Comparison of ENCODE assay signal across 1 cellular context in the genomic region with DNA sequence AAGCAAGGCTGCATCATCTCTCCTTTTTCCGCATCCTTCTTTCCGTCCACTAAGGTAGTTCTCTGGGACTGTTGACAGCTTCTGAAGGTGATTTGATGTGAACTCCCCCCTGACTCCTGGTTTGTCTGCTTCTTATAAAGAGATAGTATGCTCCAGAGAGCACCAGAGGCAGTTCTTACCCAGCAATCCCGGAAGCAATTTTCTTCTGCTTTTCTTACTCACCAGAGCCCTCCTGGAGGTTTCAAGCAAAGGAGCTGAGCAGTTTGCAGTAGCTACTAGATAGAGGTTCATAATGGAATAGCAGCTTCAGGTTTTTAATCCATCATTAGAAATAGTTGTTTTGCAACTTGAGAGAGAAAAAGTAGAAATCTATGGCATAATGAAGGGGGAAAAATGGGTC.
TF ChIP-seq lines count a peak whose summit lies in the region.

No MANE protein-coding gene starts in this region.

TF ChIP-seq in HEK293, 187 proteins besides CTCF, POLR2A, EP300 and RAD21 (continued from another document):
- TF ChIP-seq, protein P1, sequence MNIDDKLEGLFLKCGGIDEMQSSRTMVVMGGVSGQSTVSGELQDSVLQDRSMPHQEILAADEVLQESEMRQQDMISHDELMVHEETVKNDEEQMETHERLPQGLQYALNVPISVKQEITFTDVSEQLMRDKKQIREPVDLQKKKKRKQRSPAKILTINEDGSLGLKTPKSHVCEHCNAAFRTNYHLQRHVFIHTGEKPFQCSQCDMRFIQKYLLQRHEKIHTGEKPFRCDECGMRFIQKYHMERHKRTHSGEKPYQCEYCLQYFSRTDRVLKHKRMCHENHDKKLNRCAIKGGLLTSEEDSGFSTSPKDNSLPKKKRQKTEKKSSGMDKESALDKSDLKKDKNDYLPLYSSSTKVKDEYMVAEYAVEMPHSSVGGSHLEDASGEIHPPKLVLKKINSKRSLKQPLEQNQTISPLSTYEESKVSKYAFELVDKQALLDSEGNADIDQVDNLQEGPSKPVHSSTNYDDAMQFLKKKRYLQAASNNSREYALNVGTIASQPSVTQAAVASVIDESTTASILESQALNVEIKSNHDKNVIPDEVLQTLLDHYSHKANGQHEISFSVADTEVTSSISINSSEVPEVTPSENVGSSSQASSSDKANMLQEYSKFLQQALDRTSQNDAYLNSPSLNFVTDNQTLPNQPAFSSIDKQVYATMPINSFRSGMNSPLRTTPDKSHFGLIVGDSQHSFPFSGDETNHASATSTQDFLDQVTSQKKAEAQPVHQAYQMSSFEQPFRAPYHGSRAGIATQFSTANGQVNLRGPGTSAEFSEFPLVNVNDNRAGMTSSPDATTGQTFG (tag by site-specific recombination; IDR thresholded peaks at IDR 0.05; ENCODE audit: borderline replicate concordance) = no peak
- TF ChIP-seq, protein P2, sequence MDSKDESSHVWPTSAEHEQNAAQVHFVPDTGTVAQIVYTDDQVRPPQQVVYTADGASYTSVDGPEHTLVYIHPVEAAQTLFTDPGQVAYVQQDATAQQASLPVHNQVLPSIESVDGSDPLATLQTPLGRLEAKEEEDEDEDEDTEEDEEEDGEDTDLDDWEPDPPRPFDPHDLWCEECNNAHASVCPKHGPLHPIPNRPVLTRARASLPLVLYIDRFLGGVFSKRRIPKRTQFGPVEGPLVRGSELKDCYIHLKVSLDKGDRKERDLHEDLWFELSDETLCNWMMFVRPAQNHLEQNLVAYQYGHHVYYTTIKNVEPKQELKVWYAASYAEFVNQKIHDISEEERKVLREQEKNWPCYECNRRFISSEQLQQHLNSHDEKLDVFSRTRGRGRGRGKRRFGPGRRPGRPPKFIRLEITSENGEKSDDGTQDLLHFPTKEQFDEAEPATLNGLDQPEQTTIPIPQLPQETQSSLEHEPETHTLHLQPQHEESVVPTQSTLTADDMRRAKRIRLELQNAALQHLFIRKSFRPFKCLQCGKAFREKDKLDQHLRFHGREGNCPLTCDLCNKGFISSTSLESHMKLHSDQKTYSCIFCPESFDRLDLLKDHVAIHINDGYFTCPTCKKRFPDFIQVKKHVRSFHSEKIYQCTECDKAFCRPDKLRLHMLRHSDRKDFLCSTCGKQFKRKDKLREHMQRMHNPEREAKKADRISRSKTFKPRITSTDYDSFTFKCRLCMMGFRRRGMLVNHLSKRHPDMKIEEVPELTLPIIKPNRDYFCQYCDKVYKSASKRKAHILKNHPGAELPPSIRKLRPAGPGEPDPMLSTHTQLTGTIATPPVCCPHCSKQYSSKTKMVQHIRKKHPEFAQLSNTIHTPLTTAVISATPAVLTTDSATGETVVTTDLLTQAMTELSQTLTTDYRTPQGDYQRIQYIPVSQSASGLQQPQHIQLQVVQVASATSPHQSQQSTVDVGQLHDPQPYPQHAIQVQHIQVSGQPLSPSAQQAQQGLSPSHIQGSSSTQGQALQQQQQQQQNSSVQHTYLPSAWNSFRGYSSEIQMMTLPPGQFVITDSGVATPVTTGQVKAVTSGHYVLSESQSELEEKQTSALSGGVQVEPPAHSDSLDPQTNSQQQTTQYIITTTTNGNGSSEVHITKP (tag by site-specific recombination; IDR thresholded peaks at IDR 0.05) = peak; percentile 54
- no peak for TF ChIP-seq ZNF433 (tag by site-specific recombination; IDR thresholded peaks at IDR 0.05; ENCODE audit: low read depth)
- TF ChIP-seq BCL11A (tag by site-specific recombination; IDR thresholded peaks at IDR 0.05; ENCODE audit: low read depth) = no peak
- no peak for TF ChIP-seq ZXDB (tag by site-specific recombination; IDR thresholded peaks at IDR 0.05)
- TF ChIP-seq, protein P3, sequence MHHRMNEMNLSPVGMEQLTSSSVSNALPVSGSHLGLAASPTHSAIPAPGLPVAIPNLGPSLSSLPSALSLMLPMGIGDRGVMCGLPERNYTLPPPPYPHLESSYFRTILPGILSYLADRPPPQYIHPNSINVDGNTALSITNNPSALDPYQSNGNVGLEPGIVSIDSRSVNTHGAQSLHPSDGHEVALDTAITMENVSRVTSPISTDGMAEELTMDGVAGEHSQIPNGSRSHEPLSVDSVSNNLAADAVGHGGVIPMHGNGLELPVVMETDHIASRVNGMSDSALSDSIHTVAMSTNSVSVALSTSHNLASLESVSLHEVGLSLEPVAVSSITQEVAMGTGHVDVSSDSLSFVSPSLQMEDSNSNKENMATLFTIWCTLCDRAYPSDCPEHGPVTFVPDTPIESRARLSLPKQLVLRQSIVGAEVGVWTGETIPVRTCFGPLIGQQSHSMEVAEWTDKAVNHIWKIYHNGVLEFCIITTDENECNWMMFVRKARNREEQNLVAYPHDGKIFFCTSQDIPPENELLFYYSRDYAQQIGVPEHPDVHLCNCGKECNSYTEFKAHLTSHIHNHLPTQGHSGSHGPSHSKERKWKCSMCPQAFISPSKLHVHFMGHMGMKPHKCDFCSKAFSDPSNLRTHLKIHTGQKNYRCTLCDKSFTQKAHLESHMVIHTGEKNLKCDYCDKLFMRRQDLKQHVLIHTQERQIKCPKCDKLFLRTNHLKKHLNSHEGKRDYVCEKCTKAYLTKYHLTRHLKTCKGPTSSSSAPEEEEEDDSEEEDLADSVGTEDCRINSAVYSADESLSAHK (tag by site-specific recombination; IDR thresholded peaks at IDR 0.05) = peak; percentile 45; the same call in 1 of the 2 replicates
